Comparison of ENCODE assay signal across 20 cellular contexts in genomic region chr16:47861999-47862398, GRCh38.
A peak's percentile ranks its signal among the peaks of the same experiment; 100 is the strongest.
DNase-seq lines count a peak whose midpoint lies in the region; ATAC-seq and TF ChIP-seq lines count a peak whose summit lies in the region.
"Had no signal": no experiment of that assay in that cellular context is flagged by ENCODE, and none has a peak within 500 bp of the region (broad histone marks: within the 10 kb centered on the region; RNA-seq: fewer than 3 reads in every experiment).

No MANE protein-coding gene starts in this region.

- DNase-seq in Caco-2 (no peak), mesendoderm (no peak), H9 (no peak), posterior vena cava (ENCODE audit: low spot score) (no peak), glomerular visceral epithelial cell (ENCODE audit: extremely low spot score) (no peak), NOMO-1 (lab: John Stamatoyannopoulos, UW; ENCODE audit: unreplicated experiment in 2 of 2) (no peak)
- DNase-seq: AML-193; CD4-positive, alpha-beta T cell; DMS153; DMS79; GDM1; GOT3; H7 had no signal

- no peaks in the 10 kb centered on the region for H4K20me1 ChIP-seq in H9 (ENCODE audit: control insufficient read depth, insufficient read depth, insufficient read length)

- no peaks in the 10 kb centered on the region for H3K27me3 Mint-ChIP-seq in Caco-2 (ENCODE audit: insufficient read depth, unreplicated experiment)
- H3K27me3 Mint-ChIP-seq in H9 (ENCODE audit: low read depth): peaks cover 2% of the 10 kb centered on the region

- H2BK120ac ChIP-seq in mesendoderm (ENCODE audit: low read depth, low read length): no peak overlapping the region
- H2BK120ac ChIP-seq in H9 (ENCODE audit: low read depth, low read length, poor library complexity, severe bottlenecking): no peak overlapping the region

- H3K27me3 ChIP-seq in Caco-2 (replicated peaks; ENCODE audit: control insufficient read depth, insufficient read depth, low read length) (no peaks in the 10 kb centered on the region; the same call in 1 of the 2 replicates), mesendoderm (ENCODE audit: insufficient read depth, low read length, poor library complexity) (no peaks in the 10 kb centered on the region), H9 (ENCODE audit: insufficient read depth, low read length) (no peaks in the 10 kb centered on the region)

- H3K4me1 Mint-ChIP-seq in Caco-2 (ENCODE audit: low read depth, unreplicated experiment) (no peaks in the 10 kb centered on the region), H9 (peaks cover 28 to 45% of the 10 kb centered on the region in 2 experiments)

- H3K4ac ChIP-seq in mesendoderm (ENCODE audit: low read depth, low read length): no peak overlapping the region
- no peak overlapping the region for H3K4ac ChIP-seq in H9 (ENCODE audit: low read depth, low read length)

- CTCF ChIA-PET in Caco-2 (lab: Charles Lee): no interaction called here

- WGBS in mesendoderm (ENCODE audit: extremely low coverage, insufficient coverage, low lambda C conversion rate): no CpG with 5 or more reads among the region's 8 CpGs
- WGBS in H9 (ENCODE audit: extremely low coverage, insufficient read length, low lambda C conversion rate): no CpG with 5 or more reads among the region's 8 CpGs

- no peak overlapping the region for H2BK20ac ChIP-seq in H9 (ENCODE audit: low read depth, low read length, poor library complexity, severe bottlenecking)

- no peak overlapping the region for H2AFZ ChIP-seq in H9 (ENCODE audit: low read length)

- H2BK15ac ChIP-seq in mesendoderm (replicated peaks; ENCODE audit: low read depth) (no peak overlapping the region), H9 (ENCODE audit: low read depth, low read length) (no peak overlapping the region)

- H3K27ac Mint-ChIP-seq in Caco-2 (ENCODE audit: unreplicated experiment): peak overlapping the region; percentile 37
- peak overlapping the region in 1 of 3 experiments; percentile 91; a peak in 1 of 7 replicates for H3K27ac Mint-ChIP-seq in H9
- H3K27ac Mint-ChIP-seq: CD4-positive, alpha-beta T cell had no signal

- no peaks in the 10 kb centered on the region for H3K79me2 ChIP-seq in mesendoderm (ENCODE audit: control insufficient read depth, insufficient read depth, low read length)
- H3K79me2 ChIP-seq in H9 (ENCODE audit: insufficient read depth, low read length): no peaks in the 10 kb centered on the region

- peak overlapping the region; percentile 38 for H2BK5ac ChIP-seq in mesendoderm (ENCODE audit: low read length)
- no peak overlapping the region for H2BK5ac ChIP-seq in H9 (ENCODE audit: insufficient read length, low read length)

- TF ChIP-seq CTCF in Caco-2 (IDR thresholded peaks at IDR 0.05; ENCODE audit: insufficient read depth in 1 of 2, low read depth in 1 of 2, low read length in 1 of 2, severe bottlenecking in 1 of 2, unreplicated experiment in 1 of 2) (no peak), H9 (conservative IDR thresholded peaks at IDR 0.05) (no peak)

- peaks cover 8% of the 10 kb centered on the region for H3K36me3 Mint-ChIP-seq in Caco-2 (ENCODE audit: insufficient read depth, unreplicated experiment)
- H3K36me3 Mint-ChIP-seq in H9 (ENCODE audit: insufficient read depth in 1 of 3, low read depth in 3 of 3): peaks cover 2 to 10% (median 5%) of the 10 kb centered on the region in 3 experiments; a peak in 5 of 7 replicates

- POLR2A ChIA-PET in Caco-2 (lab: Charles Lee): no interaction called here

- H3K4me3 ChIP-seq in Caco-2 (ENCODE audit: low read depth, low read length) (no peak overlapping the region), mesendoderm (ENCODE audit: low read length) (no peak overlapping the region)
- H3K4me3 ChIP-seq: A549 had no signal

- no peaks in the 10 kb centered on the region for H3K23me2 ChIP-seq in H9 (ENCODE audit: insufficient read length, low read depth, low read length, poor library complexity, severe bottlenecking)

- no peak overlapping the region for H4K5ac ChIP-seq in mesendoderm (ENCODE audit: low read length)
- no peak overlapping the region for H4K5ac ChIP-seq in H9 (ENCODE audit: insufficient read length, low read depth, low read length)

- peak overlapping the region; percentile 88 for H2AK5ac ChIP-seq in mesendoderm (ENCODE audit: low read length)
- no peak overlapping the region for H2AK5ac ChIP-seq in H9 (ENCODE audit: insufficient read length, low read length)

- no peak overlapping the region for H3K56ac ChIP-seq in mesendoderm (ENCODE audit: low read length)
- no peak overlapping the region for H3K56ac ChIP-seq in H9 (ENCODE audit: insufficient read length, low read depth, low read length)

- H4K8ac ChIP-seq in mesendoderm (ENCODE audit: low read depth, low read length): no peak overlapping the region
- H4K8ac ChIP-seq in H9 (replicated peaks; ENCODE audit: insufficient read length, low read depth, low read length): no peak overlapping the region

- intact Hi-C loops in Caco-2 (cut with micrococcal nuclease; ENCODE audit: unreplicated experiment): no loop called here
- intact Hi-C loops in posterior vena cava (cut with DNase I): no loop called here

- no peaks in the 10 kb centered on the region for H3K9me3 ChIP-seq in Caco-2
- H3K9me3 ChIP-seq in H9 (ENCODE audit: control insufficient read depth, low read depth, low read length): no peaks in the 10 kb centered on the region
- H3K9me3 ChIP-seq: A549 had no signal

- BruUV-seq in Caco-2 (replicated peaks; lab: Mats Ljungman, UMichigan): no TSS peak

- H3K18ac ChIP-seq in mesendoderm (ENCODE audit: low read length) (no peak overlapping the region), H9 (ENCODE audit: insufficient read length, low read depth, low read length) (no peak overlapping the region)

- H3K14ac ChIP-seq in H9 (ENCODE audit: insufficient read depth, low read length): no peak overlapping the region

- H3K79me1 ChIP-seq in mesendoderm (ENCODE audit: low read length) (no peaks in the 10 kb centered on the region), H9 (ENCODE audit: insufficient read depth, low read depth, low read length, poor library complexity, severe bottlenecking) (no peaks in the 10 kb centered on the region)

- H3K4me3 Mint-ChIP-seq in Caco-2 (ENCODE audit: unreplicated experiment): no peak overlapping the region
- H3K4me3 Mint-ChIP-seq in H9: no peak overlapping the region
- H3K4me3 Mint-ChIP-seq: CD4-positive, alpha-beta T cell had no signal

- ATAC-seq in GM21381 (IDR thresholded peaks at IDR 0.05; ENCODE audit: unreplicated experiment): peak; percentile 73
- ATAC-seq in HG03439 (IDR thresholded peaks at IDR 0.05; ENCODE audit: unreplicated experiment): peak; percentile 59
- ATAC-seq: A549, HepG2 had no signal

- H3K36me3 ChIP-seq in Caco-2 (ENCODE audit: control insufficient read depth, insufficient read depth, low read length): no peaks in the 10 kb centered on the region
- no peaks in the 10 kb centered on the region for H3K36me3 ChIP-seq in mesendoderm (ENCODE audit: control insufficient read depth, insufficient read depth, low read length)

- H3K4me2 ChIP-seq in mesendoderm (ENCODE audit: low read length): no peak overlapping the region
- H3K4me2 ChIP-seq in H9 (ENCODE audit: insufficient read depth, insufficient read length, low read length): no peak overlapping the region
- H3K4me2 ChIP-seq: A549, KMS-11 had no signal

- H3K9me3 Mint-ChIP-seq in Caco-2 (ENCODE audit: unreplicated experiment) (peaks cover 10% of the 10 kb centered on the region), H9 (peaks cover 0 to 3% of the 10 kb centered on the region in 2 experiments; a peak in 2 of 5 replicates)
- H3K9me3 Mint-ChIP-seq: CD4-positive, alpha-beta T cell had no signal

- no peak overlapping the region for H2BK12ac ChIP-seq in H9 (ENCODE audit: insufficient read length, low read depth, low read length)

- H3K9ac ChIP-seq in mesendoderm (ENCODE audit: low read length) (no peak overlapping the region), H9 (ENCODE audit: extremely low read depth, insufficient read length, low read length) (no peak overlapping the region)
- H3K9ac ChIP-seq: KMS-11 had no signal

- H3T11ph ChIP-seq in H9 (ENCODE audit: low read length): no peak overlapping the region

- H3K4me1 ChIP-seq in Caco-2 (peaks cover 7% of the 10 kb centered on the region), mesendoderm (ENCODE audit: control insufficient read depth, low read depth, low read length) (peaks cover 6% of the 10 kb centered on the region), H9 (ENCODE audit: insufficient read depth, low read length) (no peaks in the 10 kb centered on the region; the same call in 1 of the 2 replicates)

- H3K23ac ChIP-seq in mesendoderm (ENCODE audit: low read length) (no peak overlapping the region), H9 (ENCODE audit: insufficient read length, low read depth, low read length) (no peak overlapping the region)

- no peak overlapping the region for H4K91ac ChIP-seq in H9 (ENCODE audit: insufficient read length, low read depth, low read length)

- H3K27ac ChIP-seq in mesendoderm (ENCODE audit: low read depth, low read length): no peak overlapping the region
- H3K27ac ChIP-seq in H9 (ENCODE audit: insufficient read length, low read depth, low read length): no peak overlapping the region
- H3K27ac ChIP-seq: 22Rv1, A549, C4-2B, KMS-11 had no signal
